In genomic region chrX:72181178-72182125, GRCh38 we compare ENCODE assay signal across 8 cellular contexts. TPM values are rescaled to one million over a fixed set of nuclear protein-coding genes. Genes with fewer than 3 reads are reported as not detected.
DNase-seq lines count a peak whose midpoint lies in the region; ATAC-seq and TF ChIP-seq lines count a peak whose summit lies in the region.

Gene PIN4 (plus strand): TSS chrX:72181757. CDS start chrX:72181786, 29 bp downstream.

- H3K9me3 Mint-ChIP-seq in activated T-helper 17 cell treated with anti-CD3 and anti-CD28 coated beads, Interleukin-2, amount 50 U/mL, for 72 hours, result no peaks in the 10 kb centered on the region
- no peaks in the 10 kb centered on the region for H3K9me3 Mint-ChIP-seq in natural killer cell

- H3K4me1 Mint-ChIP-seq in activated T-helper 17 cell treated with anti-CD3 and anti-CD28 coated beads, Interleukin-2, amount 50 U/mL, for 72 hours, result peaks cover 7% of the 10 kb centered on the region
- peaks cover 5 to 11% of the 10 kb centered on the region in 2 donors for H3K4me1 Mint-ChIP-seq in natural killer cell

- H3K4me3 Mint-ChIP-seq in activated T-helper 17 cell treated with anti-CD3 and anti-CD28 coated beads, Interleukin-2, amount 50 U/mL, for 72 hours, result no peak within 1 kb of the TSS
- no peak within 1 kb of the TSS for H3K4me3 Mint-ChIP-seq in natural killer cell

- peak within 1 kb of the TSS; percentile 96 for H3K4me3 ChIP-seq in LNCaP clone FGC (ENCODE audit: low read depth, low read length)

- DNase-seq in Daoy (ENCODE audit: low read depth) (peak; percentile 95), H4 (ENCODE audit: low spot score) (peak; percentile 96), LNCaP clone FGC (ENCODE audit: low read depth) (peak; percentile 92), RPMI8226 (peak; percentile 95), fibroblast of peridontal ligament (ENCODE audit: extremely low read depth) (peak; percentile 96), natural killer cell (peak; percentile 70)
- DNase-seq in stimulated activated naive CD4-positive, alpha-beta T cell treated with Interleukin-2 at 50 U/mL for 16 hours (lab: John Stamatoyannopoulos, UW), result peak; percentile 85

- no peaks in the 10 kb centered on the region for H3K27me3 Mint-ChIP-seq in activated T-helper 17 cell treated with anti-CD3 and anti-CD28 coated beads, Interleukin-2, amount 50 U/mL, for 72 hours
- H3K27me3 Mint-ChIP-seq in natural killer cell (ENCODE audit: low read depth in 2 of 2), result no peaks in the 10 kb centered on the region

- intact Hi-C loops in natural killer cell (cut with micrococcal nuclease), result no loop called here

- TF ChIP-seq CTCF in LNCaP clone FGC (IDR thresholded peaks at IDR 0.05; ENCODE audit: control insufficient read depth, extremely low read depth, insufficient read depth), result no peak
- no peak for TF ChIP-seq CTCF in natural killer cell (IDR thresholded peaks at IDR 0.05)

- H3K36me3 Mint-ChIP-seq in activated T-helper 17 cell treated with anti-CD3 and anti-CD28 coated beads, Interleukin-2, amount 50 U/mL, for 72 hours (ENCODE audit: low read depth), result peaks cover 10% of the 10 kb centered on the region
- no peaks in the 10 kb centered on the region for H3K36me3 Mint-ChIP-seq in natural killer cell

- ATAC-seq in activated T-helper 17 cell treated with anti-CD3 and anti-CD28 coated beads, Interleukin-2, amount 50 U/mL, for 72 hours (replicated peaks), result peak; percentile 96
- ATAC-seq in natural killer cell, result peak; percentile 93 to 98 (median 94)

- no peak within 1 kb of the TSS for H3K27ac Mint-ChIP-seq in activated T-helper 17 cell treated with anti-CD3 and anti-CD28 coated beads, Interleukin-2, amount 50 U/mL, for 72 hours
- H3K27ac Mint-ChIP-seq in natural killer cell, result no peak within 1 kb of the TSS

RNA-seq across cellular contexts. Expression of gene PIN4, which starts in this region (rescaled TPM):
- total RNA-seq in Daoy (2014; rRNA removed; shearing (Covaris generic)), result 21.4 and 29.3 TPM in 2 replicates
- total RNA-seq in H4 (2014; rRNA removed; shearing (Covaris generic)), result 15.1 and 16.2 TPM in 2 replicates
- total RNA-seq in activated T-helper 17 cell treated with anti-CD3 and anti-CD28 coated beads, Interleukin-2, amount 50 U/mL, for 72 hours, result 1 to 10 TPM; 4.4 to 4.5 TPM
- total RNA-seq in natural killer cell, result 1 to 10 TPM; 5.6 to 6.2 (median 5.9) TPM

Comparison
In these comparisons a context has a peak if more than half of its experiments do, and no peak if none do; other contexts are left out.
1. Peak in every context shown above with its lines: DNase-seq, ATAC-seq and H3K4me3 ChIP-seq.